In genomic region chr1:15458392-15458791, GRCh38 we compare ENCODE assay signal across 4 cellular contexts. TPM values are rescaled to one million over a fixed set of nuclear protein-coding genes. Genes with fewer than 3 reads are reported as not detected.
"Had no signal": no experiment of that assay in that cellular context is flagged by ENCODE, and none has a peak within 500 bp of the region (broad histone marks: within the 10 kb centered on the region; RNA-seq: fewer than 3 reads in every experiment).

No MANE protein-coding gene starts in this region.

RNA-seq across cellular contexts. Expression of gene CELA2A, which starts 1.9 kb away (rescaled TPM):
- total RNA-seq: GM23338, H1, H9, HT-29 had no signal

RNA-seq across cellular contexts. Expression of gene CELA2B, which starts 17.5 kb away (rescaled TPM):
- total RNA-seq: GM23338, H1, H9, HT-29 had no signal

RNA-seq across cellular contexts. Expression of gene CTRC, which starts 20.1 kb away (rescaled TPM):
- total RNA-seq: H9, HT-29 had no signal
